8 cellular contexts compared by ENCODE assay signal in the genomic region with DNA sequence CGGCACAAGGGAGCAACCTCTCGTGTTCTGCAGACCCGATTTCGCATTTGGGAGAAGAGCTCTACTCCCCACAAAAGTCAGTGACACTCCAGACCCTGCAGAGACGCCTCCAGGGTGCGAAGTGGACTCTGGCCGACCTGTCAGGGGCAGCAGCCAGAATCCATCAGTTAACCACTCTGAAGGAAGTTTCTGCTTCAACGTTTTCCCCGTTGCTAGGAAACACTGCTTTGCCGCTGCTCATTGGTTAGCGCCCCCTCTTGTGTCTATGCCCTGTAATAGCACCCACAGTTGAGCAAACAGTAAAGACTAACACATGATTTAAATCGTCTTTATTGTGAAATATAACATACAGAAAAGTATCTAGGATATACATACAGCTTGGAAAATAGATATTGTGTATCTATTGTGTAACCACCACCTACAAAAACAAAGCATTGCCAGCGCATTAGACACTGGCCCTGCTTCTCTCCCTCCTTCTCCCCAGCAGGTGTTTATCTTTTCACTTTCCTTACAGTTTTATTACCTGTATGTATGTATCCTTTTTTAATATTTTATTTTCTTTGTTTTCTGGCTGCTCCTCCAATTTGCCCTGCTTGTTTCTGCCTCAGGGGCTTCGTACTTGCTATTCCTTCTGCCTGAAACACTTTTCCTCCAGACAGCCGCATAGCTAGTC. TPM values are rescaled to one million over a fixed set of nuclear protein-coding genes. Genes with fewer than 3 reads are reported as not detected.
DNase-seq lines count a peak whose midpoint lies in the region; ATAC-seq and TF ChIP-seq lines count a peak whose summit lies in the region.

No MANE protein-coding gene starts in this region.

- H3K9ac ChIP-seq in SU-DHL-6 (ENCODE audit: low read length) (no peak overlapping the region), rectal smooth muscle tissue (ENCODE audit: low read length) (no peak overlapping the region)

- no peaks in the 10 kb centered on the region for H3K9me3 Mint-ChIP-seq in activated naive CD8-positive, alpha-beta T cell treated with anti-CD3 and anti-CD28 coated beads, Interleukin-2, amount 10 ng/mL, durations not matched to agents 7 days and 5 days

- no peaks in the 10 kb centered on the region for H3K27me3 ChIP-seq in SU-DHL-6 (ENCODE audit: low read length)
- H3K27me3 ChIP-seq in heart left ventricle = no peaks in the 10 kb centered on the region
- no peaks in the 10 kb centered on the region for H3K27me3 ChIP-seq in rectal smooth muscle tissue (ENCODE audit: control insufficient read depth, insufficient read depth, low read length)
- H3K27me3 ChIP-seq in vagina = no peaks in the 10 kb centered on the region

- peak; percentile 52 for DNase-seq in GF-D8 (lab: John Stamatoyannopoulos, UW)
- peak; percentile 65 for DNase-seq in NCI-H1092 (lab: John Stamatoyannopoulos, UW)
- peak; percentile 50 for DNase-seq in activated naive CD8-positive, alpha-beta T cell treated with anti-CD3 and anti-CD28 coated beads, Interleukin-2, amount 10 ng/mL, durations not matched to agents 7 days and 5 days
- peak; percentile 70 to 82 (median 81) for DNase-seq in heart left ventricle
- no peak for DNase-seq in vagina (ENCODE audit: extremely low spot score in 2 of 2)

- no peaks in the 10 kb centered on the region for H3K4me1 ChIP-seq in HEK293 (ENCODE audit: control insufficient read depth, insufficient read depth, low read length)
- H3K4me1 ChIP-seq in heart left ventricle = peaks cover 0 to 16% (median 4%) of the 10 kb centered on the region in 12 donors
- no peaks in the 10 kb centered on the region for H3K4me1 ChIP-seq in rectal smooth muscle tissue (ENCODE audit: control insufficient read depth, insufficient read depth, low read length)
- no peaks in the 10 kb centered on the region for H3K4me1 ChIP-seq in vagina

- H3K27me3 Mint-ChIP-seq in activated naive CD8-positive, alpha-beta T cell treated with anti-CD3 and anti-CD28 coated beads, Interleukin-2, amount 10 ng/mL, durations not matched to agents 7 days and 5 days = no peaks in the 10 kb centered on the region

- peak overlapping the region; percentile 39 for H3K4me2 ChIP-seq in SU-DHL-6 (ENCODE audit: low read depth, low read length, poor library complexity, severe bottlenecking)

- H2AFZ ChIP-seq in SU-DHL-6 (ENCODE audit: low read depth, low read length, severe bottlenecking) = no peak overlapping the region

- POLR2A ChIA-PET in HEK293 (lab: Yijun Ruan, JAX) = interaction anchor here (0.7 to 1.1 kb wide), 2 partner anchors 56 to 114 kb away, joined by 3 to 5 read pairs; partner anchors contain the start of gene RAF1
- POLR2A ChIA-PET in activated naive CD8-positive, alpha-beta T cell treated with anti-CD3 and anti-CD28 coated beads, Interleukin-2, amount 10 ng/mL, durations not matched to agents 7 days and 5 days (lab: Charles Lee) = no interaction called here

- peak overlapping the region; percentile 50 for H3K4me3 Mint-ChIP-seq in activated naive CD8-positive, alpha-beta T cell treated with anti-CD3 and anti-CD28 coated beads, Interleukin-2, amount 10 ng/mL, durations not matched to agents 7 days and 5 days

- intact Hi-C loops in heart left ventricle (cut with DNase I) = loop anchor here in 8 of 10 donors (5.0 to 10.0 kb wide), 8 partner anchors 45 to 588 kb away; no protein-coding TSS in a partner anchor
- intact Hi-C loops in vagina (cut with DNase I) = no loop called here

- H3K36me3 Mint-ChIP-seq in activated naive CD8-positive, alpha-beta T cell treated with anti-CD3 and anti-CD28 coated beads, Interleukin-2, amount 10 ng/mL, durations not matched to agents 7 days and 5 days = no peaks in the 10 kb centered on the region

- H4K20me1 ChIP-seq in SU-DHL-6 (ENCODE audit: low read depth, low read length) = no peaks in the 10 kb centered on the region

- WGBS in heart left ventricle, 4 donors = 10 to 12% (median 11%) methylated on average over 15 of the region's 15 CpGs

- H3K4me3 ChIP-seq in HEK293 (ENCODE audit: low read depth, low read length) (no peak overlapping the region), SU-DHL-6 (ENCODE audit: insufficient read depth, low read length, poor library complexity, severe bottlenecking) (no peak overlapping the region), heart left ventricle (peak overlapping the region in 10 of 12 donors; percentile 10 to 54 (median 40)), rectal smooth muscle tissue (ENCODE audit: low read length) (peak overlapping the region; percentile 52), vagina (peak overlapping the region; percentile 30 to 31)

- H3K79me2 ChIP-seq in SU-DHL-6 (ENCODE audit: insufficient read depth, low read length) = no peaks in the 10 kb centered on the region

- no peaks in the 10 kb centered on the region for H3F3A ChIP-seq in SU-DHL-6 (ENCODE audit: insufficient read depth)

- no peaks in the 10 kb centered on the region for H3K9me2 ChIP-seq in SU-DHL-6 (replicated peaks; ENCODE audit: insufficient read depth, low read length)

- CTCF ChIA-PET in HEK293 (lab: Yijun Ruan, JAX) = interaction anchor here (0.5 to 3.8 kb wide), 30 partner anchors 9 to 225 kb away, joined by 3 to 33 read pairs (median 4); partner anchors contain the start of gene TMEM40

- TF ChIP-seq CTCF in HEK293 (tag by site-specific recombination; IDR thresholded peaks at IDR 0.05) (peak; percentile 72), SU-DHL-6 (IDR thresholded peaks at IDR 0.05; ENCODE audit: insufficient read depth, low read length, poor library complexity, severe bottlenecking) (peak; percentile 96), heart left ventricle (IDR thresholded peaks at IDR 0.05) (peak; percentile 80 to 98 (median 90)), vagina (IDR thresholded peaks at IDR 0.05) (peak; percentile 80 to 89 (median 86))

- H3K9me3 ChIP-seq in HEK293 (ENCODE audit: control insufficient read depth, insufficient read depth, low read depth, low read length) = no peaks in the 10 kb centered on the region
- no peaks in the 10 kb centered on the region for H3K9me3 ChIP-seq in SU-DHL-6 (ENCODE audit: insufficient read depth, low read length)
- H3K9me3 ChIP-seq in heart left ventricle = no peaks in the 10 kb centered on the region
- no peaks in the 10 kb centered on the region for H3K9me3 ChIP-seq in vagina

- H3K36me3 ChIP-seq in HEK293 (ENCODE audit: control insufficient read depth in 2 of 2, insufficient read depth in 1 of 2, low read length in 2 of 2) (no peaks in the 10 kb centered on the region), SU-DHL-6 (ENCODE audit: low read length) (no peaks in the 10 kb centered on the region), heart left ventricle (no peaks in the 10 kb centered on the region), rectal smooth muscle tissue (ENCODE audit: control insufficient read depth, insufficient read depth, low read length) (no peaks in the 10 kb centered on the region), vagina (no peaks in the 10 kb centered on the region)

- ATAC-seq in activated naive CD8-positive, alpha-beta T cell treated with anti-CD3 and anti-CD28 coated beads, Interleukin-2, amount 10 ng/mL, durations not matched to agents 7 days and 5 days (ENCODE audit: low read depth) = peak; percentile 85
- ATAC-seq in heart left ventricle = peak; percentile 92 to 98 (median 96)

- TF ChIP-seq POLR2A in heart left ventricle (IDR thresholded peaks at IDR 0.05) = no peak
- TF ChIP-seq POLR2A in vagina (IDR thresholded peaks at IDR 0.05) = no peak

- H3K27ac Mint-ChIP-seq in activated naive CD8-positive, alpha-beta T cell treated with anti-CD3 and anti-CD28 coated beads, Interleukin-2, amount 10 ng/mL, durations not matched to agents 7 days and 5 days = no peak overlapping the region

- H3K27ac ChIP-seq in HEK293 (ENCODE audit: extremely low read depth, low read depth, low read length) (no peak overlapping the region), SU-DHL-6 (ENCODE audit: low read depth, low read length) (no peak overlapping the region), heart left ventricle (peak overlapping the region in 6 of 12 donors; percentile 9 to 60 (median 32)), rectal smooth muscle tissue (ENCODE audit: low read depth, low read length) (no peak overlapping the region), vagina (no peak overlapping the region)

- H3K4me1 Mint-ChIP-seq in activated naive CD8-positive, alpha-beta T cell treated with anti-CD3 and anti-CD28 coated beads, Interleukin-2, amount 10 ng/mL, durations not matched to agents 7 days and 5 days = peaks cover 9% of the 10 kb centered on the region

TF ChIP-seq in HEK293, 187 proteins besides CTCF, POLR2A, EP300 and RAD21 (continues in another document):
- TF ChIP-seq ZNF600 (tag by site-specific recombination; IDR thresholded peaks at IDR 0.05) (peak; percentile 59), SCRT2 (tag by site-specific recombination; IDR thresholded peaks at IDR 0.05) (no peak), ZNF692 (tag by site-specific recombination; IDR thresholded peaks at IDR 0.05) (no peak), ZNF654 (tag by site-specific recombination; IDR thresholded peaks at IDR 0.05; ENCODE audit: low read depth) (peak; percentile 84)

RNA-seq across cellular contexts. Expression of gene TMEM40, which starts 38.9 kb away (rescaled TPM):
- total RNA-seq in activated naive CD8-positive, alpha-beta T cell treated with anti-CD3 and anti-CD28 coated beads, Interleukin-2, amount 10 ng/mL, durations not matched to agents 7 days and 5 days = not detected
- total RNA-seq in heart left ventricle = 1 to 10 TPM in 7 of 9 donors, under 1 TPM in 1, not detected in 1; 0.95 to 4.2 (median 2.9) TPM
- polyA plus RNA-seq in heart left ventricle = 10 to 100 TPM in 1 of 2 donors, under 1 TPM in 1; 0.82 to 10.5 TPM
- 31.7 TPM for total RNA-seq in vagina

RNA-seq across cellular contexts. Expression of gene RAF1, which starts 56.2 kb away (rescaled TPM):
- total RNA-seq in activated naive CD8-positive, alpha-beta T cell treated with anti-CD3 and anti-CD28 coated beads, Interleukin-2, amount 10 ng/mL, durations not matched to agents 7 days and 5 days = 10 to 100 TPM; 95.8 to 97.6 TPM
- 100 to 1,000 TPM in 8 of 9 donors, 10 to 100 TPM in 1; 99.2 to 197 (median 135) TPM for total RNA-seq in heart left ventricle
- 100 to 1,000 TPM in 1 of 2 donors, 10 to 100 TPM in 1; 62.7 to 159 TPM for polyA plus RNA-seq in heart left ventricle
- total RNA-seq in vagina = 89.6 TPM

Comparison
In these comparisons a context has a peak if more than half of its experiments do, and no peak if none do; other contexts are left out.
1. DNase-seq: peak in GF-D8 (single experiment), NCI-H1092 (single experiment), activated naive CD8-positive, alpha-beta T cell treated with anti-CD3 and anti-CD28 coated beads, Interleukin-2, amount 10 ng/mL, durations not matched to agents 7 days and 5 days (single experiment) and heart left ventricle (5 of 5); none in vagina (0 of 2).
2. H3K4me3 ChIP-seq: peak in heart left ventricle (10 of 12), rectal smooth muscle tissue (single experiment) and vagina (2 of 2); none in HEK293 (single experiment) and SU-DHL-6 (single experiment).
3. Peak in every context shown above with its lines, with median percentiles within 50 percentile points of each other: CTCF ChIP-seq.